1 cellular context compared by ENCODE assay signal in genomic region chr5:38692780-38693507, GRCh38.
TF ChIP-seq lines count a peak whose summit lies in the region.

No MANE protein-coding gene starts in this region.

TF ChIP-seq in HEK293, 187 proteins besides CTCF, POLR2A, EP300 and RAD21 (continued from another document):
- TF ChIP-seq ZXDB (tag by site-specific recombination; IDR thresholded peaks at IDR 0.05) = 0 out of 2 replicates have a peak, but pooled peaks have one; percentile 22
- TF ChIP-seq ZNF324 (tag by site-specific recombination; IDR thresholded peaks at IDR 0.05) = no peak
- TF ChIP-seq ZNF580 (tag by site-specific recombination; IDR thresholded peaks at IDR 0.05) = peak; percentile 50; the same call in 1 of the 2 replicates
- no peak for TF ChIP-seq ZNF394 (tag by site-specific recombination; IDR thresholded peaks at IDR 0.05; ENCODE audit: borderline replicate concordance)
- no peak for TF ChIP-seq ZNF350 (tag by site-specific recombination; IDR thresholded peaks at IDR 0.05)
- TF ChIP-seq ZIC2 (tag by site-specific recombination; IDR thresholded peaks at IDR 0.05) = no peak
- TF ChIP-seq ZNF416 (tag by site-specific recombination; IDR thresholded peaks at IDR 0.05) = no peak
